ENCODE assay signal across 14 cellular contexts in genomic region chr19:31543456-31543855, GRCh38.
DNase-seq lines count a peak whose midpoint lies in the region; ATAC-seq and TF ChIP-seq lines count a peak whose summit lies in the region.
"Had no signal": no experiment of that assay in that cellular context is flagged by ENCODE, and none has a peak within 500 bp of the region (broad histone marks: within the 10 kb centered on the region; RNA-seq: fewer than 3 reads in every experiment).

No MANE protein-coding gene starts in this region.

- no peak overlapping the region for H3K27ac ChIP-seq in right atrium auricular region
- H3K27ac ChIP-seq in coronary artery, result no peak overlapping the region
- no peak overlapping the region for H3K27ac ChIP-seq in testis
- H3K27ac ChIP-seq: GM23248 had no signal

- intact Hi-C loops in left ventricle myocardium superior (cut with micrococcal nuclease) (no loop called here), testis (cut with DNase I; ENCODE audit: low total_unique reads) (no loop called here)

- H3K4me3 ChIP-seq in right atrium auricular region (no peak overlapping the region), coronary artery (no peak overlapping the region), testis (no peak overlapping the region)
- H3K4me3 ChIP-seq: GM23248, HAP-1 had no signal

- no peaks in the 10 kb centered on the region for H3K36me3 ChIP-seq in right atrium auricular region
- no peaks in the 10 kb centered on the region for H3K36me3 ChIP-seq in testis (ENCODE audit: low read depth, missing control alignments)
- H3K36me3 ChIP-seq: HAP-1 had no signal

- no peaks in the 10 kb centered on the region for H3K9me3 ChIP-seq in right atrium auricular region
- no peaks in the 10 kb centered on the region for H3K9me3 ChIP-seq in testis
- H3K9me3 ChIP-seq: HAP-1 had no signal

- ATAC-seq in left ventricle myocardium superior (no peak), left lobe of liver (no peak), WTC11 (no peak)

- no peak for TF ChIP-seq POLR2A in testis (IDR thresholded peaks at IDR 0.05)

- peak; percentile 21 for DNase-seq in right atrium auricular region (ENCODE audit: low spot score)
- DNase-seq in left ventricle myocardium superior, result no peak
- peak; percentile 33 for DNase-seq in coronary artery (ENCODE audit: low spot score)
- peak; percentile 10 for DNase-seq in left lobe of liver (ENCODE audit: low spot score)
- DNase-seq in WTC11 (ENCODE audit: low spot score), result no peak
- DNase-seq in stimulated activated CD4-positive, alpha-beta T cell treated with anti-CD3 and anti-CD28 coated beads, Interleukin-1b, Interleukin-23, amount 100 ng/mL, for 48 hours, result no peak
- DNase-seq in testis, result no peak
- DNase-seq: 8988T; AML-193; C1 segment of cervical spinal cord; CD4-positive, alpha-beta T cell; GM23248 had no signal

- H3K4me1 Mint-ChIP-seq in WTC11, result peaks cover 17% of the 10 kb centered on the region
- H3K4me1 Mint-ChIP-seq: IgD-negative memory B cell had no signal

- no peak for TF ChIP-seq CTCF in right atrium auricular region (IDR thresholded peaks at IDR 0.05)
- TF ChIP-seq CTCF in coronary artery (IDR thresholded peaks at IDR 0.05), result no peak
- no peak for TF ChIP-seq CTCF in WTC11 (IDR thresholded peaks at IDR 0.05)
- TF ChIP-seq CTCF in testis (IDR thresholded peaks at IDR 0.05), result no peak

- H3K36me3 Mint-ChIP-seq in WTC11, result peaks cover 7% of the 10 kb centered on the region
- H3K36me3 Mint-ChIP-seq: IgD-negative memory B cell had no signal

- no peak overlapping the region for H3K27ac Mint-ChIP-seq in WTC11
- H3K27ac Mint-ChIP-seq: CD4-positive, alpha-beta T cell; IgD-negative memory B cell had no signal

- H3K9me3 Mint-ChIP-seq in WTC11, result peaks cover 17% of the 10 kb centered on the region
- H3K9me3 Mint-ChIP-seq: CD4-positive, alpha-beta T cell had no signal

- 92 to 95% methylated on average over 5 of the region's 5 CpGs for WGBS in testis, 2 donors

- POLR2A ChIA-PET in WTC11 (lab: Charles Lee), result no interaction called here

- H3K4me3 Mint-ChIP-seq in WTC11, result no peak overlapping the region
- H3K4me3 Mint-ChIP-seq: CD4-positive, alpha-beta T cell; IgD-negative memory B cell had no signal

- H3K27me3 Mint-ChIP-seq in WTC11 (ENCODE audit: low read depth), result peaks cover 15% of the 10 kb centered on the region
- H3K27me3 Mint-ChIP-seq: IgD-negative memory B cell had no signal

- CTCF ChIA-PET in WTC11 (lab: Charles Lee), result no interaction called here

- H3K4me1 ChIP-seq in right atrium auricular region, result no peaks in the 10 kb centered on the region
- H3K4me1 ChIP-seq in testis, result no peaks in the 10 kb centered on the region
- H3K4me1 ChIP-seq: HAP-1 had no signal

- no peaks in the 10 kb centered on the region for H3K27me3 ChIP-seq in right atrium auricular region
- H3K27me3 ChIP-seq in testis, result no peaks in the 10 kb centered on the region

TF ChIP-seq in WTC11, 78 proteins besides CTCF, POLR2A, EP300 and RAD21:
- TF ChIP-seq TCF7 (CRISPR knock-in tag; IDR thresholded peaks at IDR 0.05; ENCODE audit: low read depth), result no peak
- TF ChIP-seq ATF6 (CRISPR knock-in tag; IDR thresholded peaks at IDR 0.05), result no peak
- no peak for TF ChIP-seq ZNF532 (CRISPR knock-in tag; IDR thresholded peaks at IDR 0.05; ENCODE audit: borderline replicate concordance)
- no peak for TF ChIP-seq EMX1 (CRISPR knock-in tag; IDR thresholded peaks at IDR 0.05)
- TF ChIP-seq MYBL2 (CRISPR knock-in tag; IDR thresholded peaks at IDR 0.05), result no peak
- no peak for TF ChIP-seq ESRRA (CRISPR knock-in tag; IDR thresholded peaks at IDR 0.05; ENCODE audit: borderline replicate concordance)
- TF ChIP-seq USF2 (CRISPR knock-in tag; IDR thresholded peaks at IDR 0.05), result no peak

Comparison
In these comparisons a context has a peak if more than half of its experiments do, and no peak if none do; other contexts are left out.
1. DNase-seq: peak in right atrium auricular region (single experiment), coronary artery (single experiment) and left lobe of liver (single experiment); none in left ventricle myocardium superior (single experiment), WTC11 (single experiment), stimulated activated CD4-positive, alpha-beta T cell treated with anti-CD3 and anti-CD28 coated beads, Interleukin-1b, Interleukin-23, amount 100 ng/mL, for 48 hours (single experiment) and testis (single experiment).